In genomic region chr5:136374003-136374402, GRCh38 we compare ENCODE assay signal across 10 cellular contexts. TPM values are rescaled to one million over a fixed set of nuclear protein-coding genes. Genes with fewer than 3 reads are reported as not detected.
DNase-seq lines count a peak whose midpoint lies in the region; ATAC-seq, FAIRE-seq and TF ChIP-seq lines count a peak whose summit lies in the region.
"Had no signal": no experiment of that assay in that cellular context is flagged by ENCODE, and none has a peak within 500 bp of the region (broad histone marks: within the 10 kb centered on the region; RNA-seq: fewer than 3 reads in every experiment).

No MANE protein-coding gene starts in this region.

- H3K36me3 ChIP-seq in MM.1S (replicated peaks; ENCODE audit: insufficient read depth, low read length) (no peaks in the 10 kb centered on the region), GM12878 (ENCODE audit: control insufficient read depth in 2 of 2, insufficient read depth in 2 of 2, low read length in 1 of 2) (no peaks in the 10 kb centered on the region)

- 8% methylated on average over 5 of the region's 5 CpGs for WGBS in GM12878 (ENCODE audit: insufficient coverage, insufficient replicate concordance, low lambda C conversion rate, missing lambda C conversion rate)

- RAD21 ChIA-PET in GM12878 (lab: Charles Lee; ENCODE audit: unreplicated experiment): interaction anchor here (0.9 kb wide), 1 partner anchor 124 kb away, joined by 3 read pairs; no protein-coding TSS in a partner anchor

- H2AFZ ChIP-seq in MM.1S (ENCODE audit: low read length): no peak overlapping the region
- H2AFZ ChIP-seq in GM12878 (ENCODE audit: control insufficient read depth, low read depth, low read length): no peak overlapping the region; the same call in 1 of the 2 replicates

- no peaks in the 10 kb centered on the region for H3K9me3 Mint-ChIP-seq in neural crest cell

- BruUV-seq in GM12878 (replicated peaks; lab: Mats Ljungman, UMichigan): no TSS peak

- H3F3A ChIP-seq in MM.1S (ENCODE audit: insufficient read depth, low read length): no peaks in the 10 kb centered on the region

- H3K9ac ChIP-seq in MM.1S (ENCODE audit: low read length): no peak overlapping the region
- no peak overlapping the region for H3K9ac ChIP-seq in GM12878 (ENCODE audit: control insufficient read depth, insufficient read depth, low read length)

- no peaks in the 10 kb centered on the region for H3K36me3 Mint-ChIP-seq in neural crest cell (ENCODE audit: low read depth)

- H3K9me2 ChIP-seq in MM.1S (replicated peaks; ENCODE audit: insufficient read depth, low read length): no peaks in the 10 kb centered on the region

- DNase-seq in GM12865 (ENCODE audit: low read depth) (peak; percentile 42), MM.1S (no peak), GM12878 (ENCODE audit: low read depth, low spot score) (no peak), neural crest cell (ENCODE audit: low read depth, low spot score) (no peak), C1 segment of cervical spinal cord (lab: John Stamatoyannopoulos, UW) (no peak)
- DNase-seq in activated naive CD4-positive, alpha-beta T cell treated with anti-CD3 and anti-CD28 coated beads, Interleukin-2, amount 50 U/mL, for 16 hours: no peak
- DNase-seq: stimulated activated naive CD8-positive, alpha-beta T cell treated with anti-CD3 and anti-CD28 coated beads, Interleukin-15, Interleukin-2, amounts not matched to agents 100 U/mL and 50 U/mL, for 24 hours had no signal

- TF ChIP-seq CTCF in GM12865 (IDR thresholded peaks at IDR 0.05; ENCODE audit: insufficient read depth, low read depth, low read length, missing control alignments) (peak; percentile 33), MM.1S (IDR thresholded peaks at IDR 0.05; ENCODE audit: low read length) (0 out of 2 replicates have a peak, but pooled peaks have one; percentile 8), GM12878 (IDR thresholded peaks at IDR 0.05 in 2 of 3, conservative IDR thresholded peaks at IDR 0.05 in 1 of 3; ENCODE audit: control insufficient read depth in 2 of 3, extremely low read depth in 1 of 3, insufficient read depth in 1 of 3, low read depth in 3 of 3, low read length in 3 of 3) (peak; percentile 27 to 38 (median 30); a peak in 2 of 6 replicates), neural crest cell (conservative IDR thresholded peaks at IDR 0.05) (peak; percentile 45)

- CTCF ChIA-PET in GM12878 (lab: Yijun Ruan, JAX): interaction anchor here (1.2 to 1.6 kb wide), 2 partner anchors 106 to 124 kb away, joined by 3 to 7 read pairs; no protein-coding TSS in a partner anchor

- H3K4me3 ChIP-seq in GM12865 (ENCODE audit: low read depth, low read length) (no peak overlapping the region), MM.1S (ENCODE audit: low read length) (no peak overlapping the region), GM12878 (no peak overlapping the region)

- POLR2A ChIA-PET in GM12878 (lab: Charles Lee): no interaction called here

- no peak overlapping the region for H3K27ac Mint-ChIP-seq in neural crest cell (ENCODE audit: unreplicated experiment)

- H3K4me1 ChIP-seq in MM.1S (ENCODE audit: low read length) (no peaks in the 10 kb centered on the region), GM12878 (ENCODE audit: control insufficient read depth, insufficient read depth, low read length) (no peaks in the 10 kb centered on the region)

- TF ChIP-seq EP300 in GM12878 (IDR thresholded peaks at IDR 0.05; ENCODE audit: borderline replicate concordance in 1 of 2, control insufficient read depth in 1 of 2, low read depth in 2 of 2, low read length in 2 of 2): no peak

- no peak overlapping the region for H3K4me3 Mint-ChIP-seq in neural crest cell

- H3K27me3 Mint-ChIP-seq in neural crest cell (ENCODE audit: low read depth): peaks cover 29% of the 10 kb centered on the region

- SMC1A ChIA-PET in GM12878 (lab: Charles Lee; ENCODE audit: uncharacterized antibody, unreplicated experiment): no interaction called here

- no peak for TF ChIP-seq POLR2A in GM12878 (IDR thresholded peaks at IDR 0.05; ENCODE audit: low read depth, low read length)

- intact Hi-C loops in GM12878 (cut with micrococcal nuclease; ENCODE audit: unreplicated experiment): no loop called here

- H4K20me1 ChIP-seq in MM.1S (ENCODE audit: insufficient read depth, low read length): no peaks in the 10 kb centered on the region
- no peaks in the 10 kb centered on the region for H4K20me1 ChIP-seq in GM12878 (ENCODE audit: control insufficient read depth, insufficient read depth)

- in situ Hi-C loops in GM12878 (cut with MboI): no loop called here

- H3K27me3 ChIP-seq in MM.1S (replicated peaks; ENCODE audit: insufficient read depth, low read length) (no peaks in the 10 kb centered on the region), GM12878 (replicated peaks in 1 of 2; ENCODE audit: control insufficient read depth in 2 of 2, insufficient read depth in 2 of 2, low read length in 1 of 2) (no peaks in the 10 kb centered on the region)

- H3K9me3 ChIP-seq in MM.1S (replicated peaks; ENCODE audit: insufficient read depth, low read length) (no peaks in the 10 kb centered on the region), GM12878 (replicated peaks; ENCODE audit: control insufficient read depth, insufficient read depth, low read length) (no peaks in the 10 kb centered on the region)

- H3K27ac ChIP-seq in MM.1S (ENCODE audit: low read length) (no peak overlapping the region), GM12878 (ENCODE audit: control insufficient read depth, insufficient read depth) (no peak overlapping the region)

- H3K4me1 Mint-ChIP-seq in neural crest cell: no peaks in the 10 kb centered on the region

- FAIRE-seq in GM12878 (lab: Jason Lieb, UNC): peak; percentile 41

- ATAC-seq in GM12878 (peak; percentile 64), HG03108 (IDR thresholded peaks at IDR 0.05; ENCODE audit: unreplicated experiment) (no peak)
- ATAC-seq: stimulated activated naive CD8-positive, alpha-beta T cell treated with anti-CD3 and anti-CD28 coated beads, Interleukin-15, Interleukin-2, amounts not matched to agents 100 U/mL and 50 U/mL, for 24 hours had no signal

- no peaks in the 10 kb centered on the region for H3K79me2 ChIP-seq in MM.1S (ENCODE audit: low read length)
- no peaks in the 10 kb centered on the region for H3K79me2 ChIP-seq in GM12878 (ENCODE audit: control insufficient read depth, insufficient read depth, low read length)

- H3K4me2 ChIP-seq in MM.1S (ENCODE audit: low read depth, low read length) (no peak overlapping the region), GM12878 (ENCODE audit: control insufficient read depth, insufficient read depth) (no peak overlapping the region)

- TF ChIP-seq RAD21 in GM12878 (IDR thresholded peaks at IDR 0.05; ENCODE audit: insufficient read depth, low read depth, low read length): peak; percentile 33; the same call in 1 of the 2 replicates

TF ChIP-seq in GM12878, 131 proteins besides CTCF, POLR2A, EP300 and RAD21:
- TF ChIP-seq JUND (IDR thresholded peaks at IDR 0.05; ENCODE audit: low read depth, low read length) (no peak), SMC3 (IDR thresholded peaks at IDR 0.05; ENCODE audit: borderline replicate concordance, low read length) (peak; percentile 11; the same call in 1 of the 2 replicates), RB1 (IDR thresholded peaks at IDR 0.05; ENCODE audit: borderline replicate concordance) (no peak), ELK1 (IDR thresholded peaks at IDR 0.05; ENCODE audit: low read depth, low read length) (no peak), NR2F1 (conservative IDR thresholded peaks at IDR 0.05) (no peak), IRF4 (IDR thresholded peaks at IDR 0.05; ENCODE audit: low read depth, low read length) (no peak), PKNOX1 (IDR thresholded peaks at IDR 0.05) (no peak), ZBED1 (IDR thresholded peaks at IDR 0.05; ENCODE audit: borderline replicate concordance) (no peak)
TF ChIP-seq in GM12878: peak in this region for 1.

RNA-seq across cellular contexts. Expression of gene TRPC7, which starts 8.7 kb away (rescaled TPM):
- total RNA-seq in GM12878 (2013; cell fraction: nucleolus; rRNA removed): not detected in 2 replicates
- total RNA-seq in GM12878 (2014; rRNA removed): not detected in 2 replicates
- total RNA-seq in GM12878 (2014; rRNA removed; fragmentation: Illumina TruSeq; extraction: Trizol): not detected in 2 replicates
- not detected in 2 replicates for total RNA-seq in GM12878 (2021)
- not detected for polyA plus RNA-seq in GM12878 (2011; ENCODE audit: low read depth)
- polyA plus RNA-seq in GM12878 (2011; rRNA removed): not detected in 2 replicates
- not detected in 2 replicates for polyA plus RNA-seq in GM12878 (2011; cell fraction: cytosol; rRNA removed)
- not detected in 2 replicates for polyA plus RNA-seq in GM12878 (2011; cell fraction: nucleus; rRNA removed)
- not detected in 2 replicates for polyA plus RNA-seq in GM12878 (2012)
- polyA plus RNA-seq in GM12878 (2014; fragmentation: Illumina TruSeq; extraction: Trizol): not detected in 2 replicates
- polyA plus RNA-seq in GM12878 (2014; fragmentation: Nextera tagmentation; extraction: Ambion mirVana): not detected
- polyA plus RNA-seq in GM12878 (2014; rRNA removed): not detected in 2 replicates
- polyA plus RNA-seq in GM12878 (2016; fragmentation: Nextera tagmentation; extraction: Ambion mirVana): not detected
- not detected in 2 replicates for polyA minus RNA-seq in GM12878 (2011; rRNA and poly(A)+ RNA removed)
- polyA minus RNA-seq in GM12878 (2011; cell fraction: cytosol; rRNA and poly(A)+ RNA removed): not detected in 2 replicates
- not detected in 2 replicates for polyA minus RNA-seq in GM12878 (2011; cell fraction: nucleus; rRNA and poly(A)+ RNA removed)
- total RNA-seq in neural crest cell: not detected in 2 replicates
- total RNA-seq: activated CD8-positive, alpha-beta memory T cell treated with anti-CD3 and anti-CD28 coated beads for 36 hours; omental fat pad had no signal
